ENCODE assay signal across 8 cellular contexts in the genomic region with DNA sequence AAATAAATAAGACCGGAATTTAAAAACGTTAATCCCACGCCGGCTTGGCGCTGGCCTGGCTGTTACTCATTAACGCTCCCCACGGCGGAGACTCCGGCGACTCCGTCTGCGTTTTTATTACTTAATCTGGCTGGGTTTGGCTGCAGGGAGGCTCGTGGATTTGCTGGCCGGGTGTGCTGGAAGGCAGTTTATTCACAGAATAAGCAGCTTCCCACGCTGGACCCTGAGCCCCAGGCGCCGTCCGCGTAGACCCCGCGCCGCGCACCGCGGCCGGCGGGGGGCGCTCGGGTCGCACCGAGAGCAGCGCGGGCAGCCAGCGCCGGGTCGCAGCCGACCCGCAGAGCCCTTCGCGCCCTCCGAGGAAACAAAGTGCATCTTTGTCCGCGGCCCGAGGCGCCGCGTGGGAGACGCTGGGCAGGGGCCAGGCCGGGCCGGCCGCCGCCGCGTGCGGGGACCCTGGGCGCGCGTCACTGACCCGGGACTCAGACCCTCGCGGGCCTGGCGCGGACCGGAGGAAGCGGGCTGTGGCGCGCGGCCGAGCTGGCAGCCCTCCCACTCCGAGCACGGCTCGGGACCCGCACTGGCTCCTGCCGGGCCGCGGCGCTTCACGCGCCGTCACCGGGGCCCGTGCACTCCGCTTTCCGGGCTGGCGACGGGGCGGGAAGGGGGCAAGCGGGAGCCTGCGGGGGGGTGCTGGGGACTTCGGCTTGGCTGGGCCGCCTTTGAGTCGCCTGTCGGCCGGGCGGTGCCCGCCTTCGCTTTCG. TPM values are rescaled to one million over a fixed set of nuclear protein-coding genes. Genes with fewer than 3 reads are reported as not detected.
DNase-seq lines count a peak whose midpoint lies in the region; ATAC-seq and TF ChIP-seq lines count a peak whose summit lies in the region.

No MANE protein-coding gene starts in this region.

- DNase-seq in AG08396 (ENCODE audit: low spot score) (peak; percentile 88), NCI-H82 (lab: John Stamatoyannopoulos, UW) (peak; percentile 87), activated T-cell treated with anti-CD3 and anti-CD28 coated beads for 4 hours (peak; percentile 59), epithelial cell of prostate (ENCODE audit: low read depth, low spot score) (no peak), mucosa of descending colon (peak; percentile 75 to 82 (median 77))
- DNase-seq in stimulated activated CD8-positive, alpha-beta memory T cell treated with anti-CD3 and anti-CD28 coated beads, Interleukin-4, amount 100 ng/mL, for 1 hour (ENCODE audit: low read depth in 2 of 2, low spot score in 1 of 2) = peak; percentile 30 to 39

- no peaks in the 10 kb centered on the region for H3K9me3 ChIP-seq in mucosa of descending colon

- peaks cover 18% of the 10 kb centered on the region for H3K4me1 ChIP-seq in mucosa of descending colon (ENCODE audit: low read depth)

- peak overlapping the region; percentile 82 for H3K27ac ChIP-seq in epithelial cell of prostate

- H3K36me3 ChIP-seq in mucosa of descending colon (ENCODE audit: low read depth) = no peaks in the 10 kb centered on the region

- intact Hi-C loops in mucosa of descending colon (cut with DNase I, micrococcal nuclease) = loop anchor here (10.0 kb wide), 2 partner anchors 208 to 238 kb away; no protein-coding TSS in a partner anchor

- ATAC-seq in GM18517 (IDR thresholded peaks at IDR 0.05; ENCODE audit: unreplicated experiment) = peak; percentile 51
- ATAC-seq in HG03025 (IDR thresholded peaks at IDR 0.05; ENCODE audit: low FRiP score, unreplicated experiment) = peak; percentile 61
- peak; percentile 71 for ATAC-seq in mucosa of descending colon

- peak overlapping the region; percentile 61 for H3K4me3 ChIP-seq in mucosa of descending colon

- TF ChIP-seq CTCF in mucosa of descending colon (IDR thresholded peaks at IDR 0.05) = peak; percentile 60

RNA-seq across cellular contexts. Expression of gene GRK5, which starts 0.6 kb away (rescaled TPM):
- total RNA-seq in mucosa of descending colon = 10 to 100 TPM in 1 of 3 donors, 1 to 10 TPM in 2; 6.6 to 27.1 (median 8.3) TPM

RNA-seq across cellular contexts. Expression of gene PRDX3, which starts 28.2 kb away (rescaled TPM):
- 100 to 1,000 TPM in 2 of 3 donors, 10 to 100 TPM in 1; 98.6 to 140 (median 107) TPM for total RNA-seq in mucosa of descending colon

RNA-seq across cellular contexts. Expression of gene SFXN4, which starts 41.3 kb away (rescaled TPM):
- 10 to 100 TPM; 25.4 to 48.8 (median 34.6) TPM for total RNA-seq in mucosa of descending colon
